ENCODE assay signal across 16 cellular contexts in genomic region chr3:16455001-16455400, GRCh38. TPM values are rescaled to one million over a fixed set of nuclear protein-coding genes. Genes with fewer than 3 reads are reported as not detected.
DNase-seq lines count a peak whose midpoint lies in the region; ATAC-seq and TF ChIP-seq lines count a peak whose summit lies in the region.
"Had no signal": no experiment of that assay in that cellular context is flagged by ENCODE, and none has a peak within 500 bp of the region (broad histone marks: within the 10 kb centered on the region; RNA-seq: fewer than 3 reads in every experiment).

No MANE protein-coding gene starts in this region.

- intact Hi-C loops in left ventricle myocardium superior (cut with micrococcal nuclease) = no loop called here

- peak overlapping the region; percentile 5; the same call in 1 of the 2 replicates for H3K9ac ChIP-seq in SU-DHL-6 (ENCODE audit: low read length)
- H3K9ac ChIP-seq in subcutaneous abdominal adipose tissue (ENCODE audit: low read length in 5 of 5) = no peak overlapping the region

- no peak for TF ChIP-seq CTCF in SU-DHL-6 (IDR thresholded peaks at IDR 0.05; ENCODE audit: insufficient read depth, low read length, poor library complexity, severe bottlenecking)

- no peaks in the 10 kb centered on the region for H3K9me3 ChIP-seq in SU-DHL-6 (ENCODE audit: insufficient read depth, low read length)
- H3K9me3 ChIP-seq in subcutaneous abdominal adipose tissue (ENCODE audit: control insufficient read depth in 5 of 5, low read length in 5 of 5) = no peaks in the 10 kb centered on the region
- H3K9me3 ChIP-seq: BE2C had no signal

- peak overlapping the region; percentile 100 for H3K27ac ChIP-seq in SU-DHL-6 (ENCODE audit: low read depth, low read length)
- peak overlapping the region; percentile 17 for H3K27ac ChIP-seq in subcutaneous abdominal adipose tissue (ENCODE audit: low read depth, low read length)

- H3K4me1 ChIP-seq in subcutaneous abdominal adipose tissue (ENCODE audit: control insufficient read depth in 5 of 5, insufficient read depth in 5 of 5, low read length in 5 of 5) = peaks cover 2 to 19% (median 12%) of the 10 kb centered on the region in 5 donors
- H3K4me1 ChIP-seq: BE2C had no signal

- H3K27me3 ChIP-seq in SU-DHL-6 (ENCODE audit: low read length) (no peaks in the 10 kb centered on the region), subcutaneous abdominal adipose tissue (ENCODE audit: control insufficient read depth in 5 of 5, insufficient read depth in 4 of 5, low read length in 5 of 5) (no peaks in the 10 kb centered on the region)
- H3K27me3 ChIP-seq: BE2C had no signal

- H2AFZ ChIP-seq in SU-DHL-6 (ENCODE audit: low read depth, low read length, severe bottlenecking) = no peak overlapping the region

- peak; percentile 81 to 95 for DNase-seq in NCI-H2081 (lab: John Stamatoyannopoulos, UW)
- peak; percentile 58 for DNase-seq in left ventricle myocardium superior
- no peak for DNase-seq in NCI-H2107 treated with DMSO at 0.1 percent for 48 hours (lab: John Stamatoyannopoulos, UW; ENCODE audit: unreplicated experiment)
- DNase-seq: activated CD4-positive, alpha-beta T cell treated with anti-CD3 and anti-CD28 coated beads for 48 hours; activated naive CD4-positive, alpha-beta T cell treated with anti-CD3 and anti-CD28 coated beads, Interleukin-2, amount 10 ng/mL, durations not matched to agents 7 days and 5 days; activated T-cell treated with anti-CD3 and anti-CD28 coated beads for 4 hours; BE2C; central memory CD4-positive, alpha-beta T cell; effector memory CD4-positive, alpha-beta T cell; left cardiac atrium; substantia nigra; T1000 had no signal

- H3K79me2 ChIP-seq in SU-DHL-6 (ENCODE audit: insufficient read depth, low read length) = peaks cover 100% of the 10 kb centered on the region

- H3K9me2 ChIP-seq in SU-DHL-6 (replicated peaks; ENCODE audit: insufficient read depth, low read length) = no peaks in the 10 kb centered on the region

- H4K20me1 ChIP-seq in SU-DHL-6 (ENCODE audit: low read depth, low read length) = no peaks in the 10 kb centered on the region

- peaks cover 86% of the 10 kb centered on the region for H3F3A ChIP-seq in SU-DHL-6 (ENCODE audit: insufficient read depth)

- H3K4me3 ChIP-seq in SU-DHL-6 (ENCODE audit: insufficient read depth, low read length, poor library complexity, severe bottlenecking) = no peak overlapping the region
- no peak overlapping the region for H3K4me3 ChIP-seq in subcutaneous abdominal adipose tissue (ENCODE audit: low read depth in 1 of 5, low read length in 5 of 5)

- H3K36me3 ChIP-seq in SU-DHL-6 (ENCODE audit: low read length) (peaks cover 32% of the 10 kb centered on the region), subcutaneous abdominal adipose tissue (ENCODE audit: control insufficient read depth in 5 of 5, insufficient read depth in 5 of 5, low read length in 5 of 5) (peaks cover 0 to 8% (median 5%) of the 10 kb centered on the region in 5 donors)
- H3K36me3 ChIP-seq: BE2C had no signal

- peak; percentile 68 for ATAC-seq in left ventricle myocardium superior
- no peak for ATAC-seq in GM19467 (IDR thresholded peaks at IDR 0.05; ENCODE audit: unreplicated experiment)
- no peak for ATAC-seq in GM19324 (IDR thresholded peaks at IDR 0.05; ENCODE audit: low FRiP score, unreplicated experiment)

- H3K4me2 ChIP-seq in SU-DHL-6 (ENCODE audit: low read depth, low read length, poor library complexity, severe bottlenecking) = peak overlapping the region; percentile 69

RNA-seq across cellular contexts. Expression of gene RFTN1, which starts 58.5 kb away (rescaled TPM):
- 25.0 TPM for total RNA-seq in left ventricle myocardium superior
